ENCODE assay signal across 12 cellular contexts in genomic region chr7:130888468-130888867, GRCh38.
DNase-seq lines count a peak whose midpoint lies in the region; ATAC-seq and TF ChIP-seq lines count a peak whose summit lies in the region.
"Had no signal": no experiment of that assay in that cellular context is flagged by ENCODE, and none has a peak within 500 bp of the region (broad histone marks: within the 10 kb centered on the region; RNA-seq: fewer than 3 reads in every experiment).

No MANE protein-coding gene starts in this region.

- H3K4me1 ChIP-seq in SJSA1 (replicated peaks) (peaks cover 86% of the 10 kb centered on the region), body of pancreas (peaks cover 42% of the 10 kb centered on the region)

- H3K36me3 Mint-ChIP-seq in activated CD4-positive, alpha-beta memory T cell treated with anti-CD3 and anti-CD28 coated beads for 36 hours: peaks cover 75% of the 10 kb centered on the region
- peaks cover 72% of the 10 kb centered on the region for H3K36me3 Mint-ChIP-seq in activated CD4-positive, alpha-beta memory T cell treated with anti-CD3 and anti-CD28 coated beads, Interleukin-2, amount 10 ng/mL, durations not matched to agents 7 days and 5 days (ENCODE audit: low read depth)
- peaks cover 29 to 53% of the 10 kb centered on the region in 2 donors for H3K36me3 Mint-ChIP-seq in stimulated activated naive B cell treated with anti-CD40 and anti-IgM and Interleukin-4, amounts not matched to agents 10 μg/mL and 1 μg/mL and 100 μg/mL, for 72 hours

- H3K27me3 Mint-ChIP-seq in activated CD4-positive, alpha-beta memory T cell treated with anti-CD3 and anti-CD28 coated beads for 36 hours: no peaks in the 10 kb centered on the region
- H3K27me3 Mint-ChIP-seq in activated CD4-positive, alpha-beta memory T cell treated with anti-CD3 and anti-CD28 coated beads, Interleukin-2, amount 10 ng/mL, durations not matched to agents 7 days and 5 days: no peaks in the 10 kb centered on the region
- H3K27me3 Mint-ChIP-seq in stimulated activated naive B cell treated with anti-CD40 and anti-IgM and Interleukin-4, amounts not matched to agents 10 μg/mL and 1 μg/mL and 100 μg/mL, for 72 hours: no peaks in the 10 kb centered on the region

- H3K27me3 ChIP-seq in SJSA1 (replicated peaks) (no peaks in the 10 kb centered on the region), body of pancreas (no peaks in the 10 kb centered on the region)

- no peak overlapping the region for H3K4me3 Mint-ChIP-seq in activated CD4-positive, alpha-beta memory T cell treated with anti-CD3 and anti-CD28 coated beads for 36 hours
- no peak overlapping the region for H3K4me3 Mint-ChIP-seq in activated CD4-positive, alpha-beta memory T cell treated with anti-CD3 and anti-CD28 coated beads, Interleukin-2, amount 10 ng/mL, durations not matched to agents 7 days and 5 days
- H3K4me3 Mint-ChIP-seq in stimulated activated naive B cell treated with anti-CD40 and anti-IgM and Interleukin-4, amounts not matched to agents 10 μg/mL and 1 μg/mL and 100 μg/mL, for 72 hours: no peak overlapping the region

- TF ChIP-seq POLR2A in body of pancreas (IDR thresholded peaks at IDR 0.05): no peak

- H3K9me3 Mint-ChIP-seq in activated CD4-positive, alpha-beta memory T cell treated with anti-CD3 and anti-CD28 coated beads for 36 hours: no peaks in the 10 kb centered on the region
- H3K9me3 Mint-ChIP-seq in activated CD4-positive, alpha-beta memory T cell treated with anti-CD3 and anti-CD28 coated beads, Interleukin-2, amount 10 ng/mL, durations not matched to agents 7 days and 5 days: no peaks in the 10 kb centered on the region
- no peaks in the 10 kb centered on the region for H3K9me3 Mint-ChIP-seq in stimulated activated naive B cell treated with anti-CD40 and anti-IgM and Interleukin-4, amounts not matched to agents 10 μg/mL and 1 μg/mL and 100 μg/mL, for 72 hours

- WGBS in body of pancreas, 2 donors: 78 to 92% methylated on average over 5 of the region's 5 CpGs

- H3K27ac ChIP-seq in SJSA1 (peak overlapping the region; percentile 93), epithelial cell of prostate (peak overlapping the region; percentile 100), body of pancreas (peak overlapping the region in 1 of 4 donors; percentile 47)

- no peak for ATAC-seq in stimulated activated naive B cell treated with anti-CD40 and anti-IgM and Interleukin-4, amounts not matched to agents 10 μg/mL and 1 μg/mL and 100 μg/mL, for 72 hours (replicated peaks)
- ATAC-seq in body of pancreas: no peak

- peak overlapping the region; percentile 87 for H3K27ac Mint-ChIP-seq in activated CD4-positive, alpha-beta memory T cell treated with anti-CD3 and anti-CD28 coated beads for 36 hours
- no peak overlapping the region for H3K27ac Mint-ChIP-seq in activated CD4-positive, alpha-beta memory T cell treated with anti-CD3 and anti-CD28 coated beads, Interleukin-2, amount 10 ng/mL, durations not matched to agents 7 days and 5 days
- peak overlapping the region; percentile 65 for H3K27ac Mint-ChIP-seq in stimulated activated naive B cell treated with anti-CD40 and anti-IgM and Interleukin-4, amounts not matched to agents 10 μg/mL and 1 μg/mL and 100 μg/mL, for 72 hours

- CTCF ChIA-PET in activated CD4-positive, alpha-beta memory T cell treated with anti-CD3 and anti-CD28 coated beads for 36 hours (lab: Charles Lee): interaction anchor here (1.0 to 1.8 kb wide), 2 partner anchors 9 to 13 kb away, joined by 4 read pairs; no protein-coding TSS in a partner anchor
- CTCF ChIA-PET in activated CD4-positive, alpha-beta memory T cell treated with anti-CD3 and anti-CD28 coated beads, Interleukin-2, amount 10 ng/mL, durations not matched to agents 7 days and 5 days (lab: Charles Lee): interaction anchor here (1.9 to 2.3 kb wide), 2 partner anchors 8 to 14 kb away, joined by 6 read pairs; no protein-coding TSS in a partner anchor

- POLR2A ChIA-PET in activated CD4-positive, alpha-beta memory T cell treated with anti-CD3 and anti-CD28 coated beads for 36 hours (lab: Charles Lee): interaction anchor here (0.9 to 1.1 kb wide), 2 partner anchors 11 to 52 kb away, joined by 3 read pairs; no protein-coding TSS in a partner anchor
- POLR2A ChIA-PET in activated CD4-positive, alpha-beta memory T cell treated with anti-CD3 and anti-CD28 coated beads, Interleukin-2, amount 10 ng/mL, durations not matched to agents 7 days and 5 days (lab: Charles Lee): interaction anchor here (0.6 to 1.2 kb wide), 3 partner anchors 8 to 553 kb away, joined by 3 to 6 read pairs (median 4); no protein-coding TSS in a partner anchor

- peaks cover 64% of the 10 kb centered on the region for H3K4me1 Mint-ChIP-seq in activated CD4-positive, alpha-beta memory T cell treated with anti-CD3 and anti-CD28 coated beads for 36 hours (ENCODE audit: low read depth)
- peaks cover 61% of the 10 kb centered on the region for H3K4me1 Mint-ChIP-seq in activated CD4-positive, alpha-beta memory T cell treated with anti-CD3 and anti-CD28 coated beads, Interleukin-2, amount 10 ng/mL, durations not matched to agents 7 days and 5 days
- H3K4me1 Mint-ChIP-seq in stimulated activated naive B cell treated with anti-CD40 and anti-IgM and Interleukin-4, amounts not matched to agents 10 μg/mL and 1 μg/mL and 100 μg/mL, for 72 hours: peaks cover 14 to 29% of the 10 kb centered on the region in 2 donors

- TF ChIP-seq CTCF in body of pancreas (IDR thresholded peaks at IDR 0.05): no peak

- H3K4me3 ChIP-seq in SJSA1 (no peak overlapping the region), body of pancreas (no peak overlapping the region)

- H3K36me3 ChIP-seq in SJSA1 (peaks cover 77% of the 10 kb centered on the region), body of pancreas (replicated peaks in 1 of 2; ENCODE audit: insufficient read depth in 1 of 2, low read depth in 2 of 2) (peaks cover 0 to 2% of the 10 kb centered on the region in 2 donors)

- no peaks in the 10 kb centered on the region for H3K9me3 ChIP-seq in SJSA1 (replicated peaks)
- no peaks in the 10 kb centered on the region for H3K9me3 ChIP-seq in body of pancreas

- no peak for DNase-seq in activated CD4-positive, alpha-beta memory T cell treated with anti-CD3 and anti-CD28 coated beads for 36 hours
- DNase-seq in activated CD4-positive, alpha-beta memory T cell treated with anti-CD3 and anti-CD28 coated beads, Interleukin-2, amount 10 ng/mL, durations not matched to agents 7 days and 5 days: no peak
- DNase-seq in SJSA1 (ENCODE audit: low read depth in 1 of 2, low spot score in 2 of 2) (no peak), epithelial cell of prostate (ENCODE audit: low read depth, low spot score) (no peak), NCI-H1048 (lab: John Stamatoyannopoulos, UW) (no peak), body of pancreas (no peak)
- no peak for DNase-seq in stimulated activated naive B cell treated with anti-CD40 and anti-IgM and Interleukin-4, amounts not matched to agents 10 μg/mL and 1 μg/mL and 100 μg/mL, for 72 hours
- no peak for DNase-seq in stimulated activated CD4-positive, alpha-beta T cell treated with anti-CD3 and anti-CD28 coated beads, Interleukin-1b, Interleukin-23, amount 100 ng/mL, for 48 hours
- DNase-seq: central memory CD4-positive, alpha-beta T cell; Kasumi-1; kidney glomerular epithelial cell; NCI-H2029 treated with DMSO at 0.1 percent for 48 hours had no signal

- intact Hi-C loops in activated CD4-positive, alpha-beta memory T cell treated with anti-CD3 and anti-CD28 coated beads for 36 hours (cut with micrococcal nuclease): no loop called here
- intact Hi-C loops in body of pancreas (cut with DNase I): no loop called here
